Comparison of ENCODE assay signal across 18 cellular contexts in the genomic region with DNA sequence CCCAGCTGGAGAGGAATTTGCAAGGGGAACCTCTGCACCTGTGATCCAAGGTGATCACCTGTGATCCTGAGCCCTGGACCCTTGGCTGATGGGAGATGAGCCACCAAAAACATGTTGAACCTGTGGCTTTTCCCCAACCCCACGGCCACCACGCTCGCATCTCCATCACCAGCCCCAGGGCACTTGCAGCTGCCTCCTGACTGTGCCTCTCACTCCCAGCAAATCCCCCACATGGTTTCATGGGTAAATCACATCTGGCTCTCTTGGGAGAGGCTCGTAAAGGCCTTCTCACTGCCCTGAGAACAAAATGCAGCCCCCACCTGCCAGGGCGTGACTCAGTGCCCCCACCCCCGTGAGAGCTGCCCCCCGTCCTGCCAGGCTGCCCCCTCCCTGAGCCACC.
DNase-seq lines count a peak whose midpoint lies in the region; ATAC-seq and TF ChIP-seq lines count a peak whose summit lies in the region.
"Had no signal": no experiment of that assay in that cellular context is flagged by ENCODE, and none has a peak within 500 bp of the region (broad histone marks: within the 10 kb centered on the region; RNA-seq: fewer than 3 reads in every experiment).

No MANE protein-coding gene starts in this region.

- H3K4me1 ChIP-seq in heart left ventricle (peaks cover 8 to 61% (median 44%) of the 10 kb centered on the region in 12 donors), osteoblast (ENCODE audit: insufficient read depth, low read length) (peaks cover 26% of the 10 kb centered on the region), upper lobe of right lung (peaks cover 37% of the 10 kb centered on the region)

- ATAC-seq in heart left ventricle (no peak), upper lobe of right lung (no peak), HG02759 (IDR thresholded peaks at IDR 0.05; ENCODE audit: unreplicated experiment) (no peak), GM18867 (IDR thresholded peaks at IDR 0.05; ENCODE audit: unreplicated experiment) (no peak), GM18519 (IDR thresholded peaks at IDR 0.05; ENCODE audit: low FRiP score, unreplicated experiment) (no peak)
- ATAC-seq: activated CD4-positive, alpha-beta T cell treated with anti-CD3 and anti-CD28 coated beads for 36 hours; activated naive CD4-positive, alpha-beta T cell treated with anti-CD3 and anti-CD28 coated beads, Interleukin-2, amount 50 U/mL, for 72 hours had no signal

- no peak for DNase-seq in heart left ventricle
- no peak for DNase-seq in cardiac septum (ENCODE audit: low spot score)
- no peak for DNase-seq in caudate nucleus (lab: John Stamatoyannopoulos, UW)
- DNase-seq in osteoblast (ENCODE audit: insufficient read length, low spot score, missing footprints) = no peak
- DNase-seq in upper lobe of right lung = no peak
- DNase-seq: activated CD4-positive, alpha-beta T cell treated with anti-CD3 and anti-CD28 coated beads for 36 hours; activated T-cell treated with anti-CD3 and anti-CD28 coated beads for 4 hours; CD8-positive, alpha-beta memory T cell; erythroblast; GF-D8; MM.1S; NCI-H2029; NCI-H524 treated with DMSO at 0.1 percent for 48 hours; RPMI8226 had no signal

- TF ChIP-seq CTCF in heart left ventricle (IDR thresholded peaks at IDR 0.05) (no peak), osteoblast (IDR thresholded peaks at IDR 0.05; ENCODE audit: extremely low read depth, low read depth, low read length) (no peak), upper lobe of right lung (IDR thresholded peaks at IDR 0.05) (no peak)

- 91 to 95% (median 94%) methylated on average over 7 of the region's 7 CpGs for WGBS in heart left ventricle, 4 donors

- peaks cover 52% of the 10 kb centered on the region for H4K20me1 ChIP-seq in osteoblast (ENCODE audit: insufficient read depth, low read length)

- intact Hi-C loops in heart left ventricle (cut with DNase I) (loop anchor here in 1 of 10 donors (10.0 kb wide), 2 partner anchors 54 to 114 kb away; no protein-coding TSS in a partner anchor), cardiac septum (cut with DNase I) (no loop called here), upper lobe of right lung (cut with DNase I) (no loop called here)

- peak overlapping the region in 10 of 12 donors; percentile 74 to 99 (median 94) for H3K27ac ChIP-seq in heart left ventricle
- peak overlapping the region; percentile 88 for H3K27ac ChIP-seq in caudate nucleus (ENCODE audit: low read depth, low read length)
- H3K27ac ChIP-seq in osteoblast (ENCODE audit: low read depth, low read length) = peak overlapping the region; percentile 84
- H3K27ac ChIP-seq in upper lobe of right lung = peak overlapping the region; percentile 87

- no peak for TF ChIP-seq POLR2A in heart left ventricle (IDR thresholded peaks at IDR 0.05)

- no peak overlapping the region for H3K4me2 ChIP-seq in osteoblast (ENCODE audit: insufficient read depth, low read length)

- H3K9me3 ChIP-seq in heart left ventricle (no peaks in the 10 kb centered on the region), osteoblast (ENCODE audit: low read depth, low read length) (no peaks in the 10 kb centered on the region), upper lobe of right lung (no peaks in the 10 kb centered on the region)

- H3K27me3 ChIP-seq in heart left ventricle = no peaks in the 10 kb centered on the region
- H3K27me3 ChIP-seq in osteoblast (ENCODE audit: insufficient read depth, low read length) = no peaks in the 10 kb centered on the region
- no peaks in the 10 kb centered on the region for H3K27me3 ChIP-seq in upper lobe of right lung

- H3K4me3 ChIP-seq in heart left ventricle (no peak overlapping the region), osteoblast (ENCODE audit: insufficient read depth, low read length) (no peak overlapping the region), upper lobe of right lung (no peak overlapping the region)

- no peak overlapping the region for H2AFZ ChIP-seq in osteoblast (ENCODE audit: low read length)

- H3K79me2 ChIP-seq in osteoblast (ENCODE audit: insufficient read depth, low read length) = peaks cover 71% of the 10 kb centered on the region

- H3K36me3 ChIP-seq in heart left ventricle (peaks cover 0 to 94% (median 57%) of the 10 kb centered on the region in 9 donors), osteoblast (ENCODE audit: insufficient read depth, low read length) (peaks cover 70% of the 10 kb centered on the region), upper lobe of right lung (peaks cover 58% of the 10 kb centered on the region)
